9 cellular contexts compared by ENCODE assay signal in the genomic region with DNA sequence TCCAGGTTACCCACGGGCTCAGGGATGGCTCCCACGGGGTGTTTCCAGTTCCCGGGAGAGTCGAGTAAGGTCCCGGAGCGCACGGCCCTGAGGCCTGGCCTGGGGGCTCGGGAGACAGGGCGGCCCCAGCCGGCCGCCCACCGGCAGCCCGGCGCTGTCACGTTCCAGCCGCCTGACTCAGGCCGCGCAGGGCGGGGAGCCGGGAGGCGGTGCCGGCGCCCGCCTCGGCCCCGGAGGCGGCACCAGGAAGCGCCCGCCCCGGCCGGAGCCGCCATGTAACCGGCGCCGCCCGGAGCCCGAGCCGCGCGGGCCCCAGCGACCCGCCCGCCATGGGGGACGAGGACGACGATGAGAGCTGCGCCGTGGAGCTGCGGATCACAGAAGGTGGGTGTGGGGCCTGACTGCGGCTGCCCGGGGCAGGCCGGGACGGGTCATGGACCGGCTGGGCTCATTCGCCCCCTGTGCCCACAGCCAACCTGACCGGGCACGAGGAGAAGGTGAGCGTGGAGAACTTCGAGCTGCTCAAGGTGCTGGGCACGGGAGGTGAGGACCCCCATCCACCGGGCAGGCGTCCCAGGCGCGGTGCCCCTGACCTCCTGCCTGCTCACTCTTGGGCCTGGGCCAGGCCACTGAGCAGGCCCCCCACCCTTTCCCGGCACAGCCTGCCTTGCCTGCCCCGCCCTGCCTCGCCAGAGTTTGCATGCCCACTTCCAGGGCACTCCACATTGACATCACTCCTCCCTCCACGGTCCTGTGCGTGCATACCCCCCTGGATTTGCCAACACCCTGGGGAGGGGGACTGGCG. TPM values are rescaled to one million over a fixed set of nuclear protein-coding genes. Genes with fewer than 3 reads are reported as not detected.
A peak's percentile ranks its signal among the peaks of the same experiment; 100 is the strongest.
DNase-seq lines count a peak whose midpoint lies in the region; ATAC-seq, FAIRE-seq and TF ChIP-seq lines count a peak whose summit lies in the region.
"Had no signal": no experiment of that assay in that cellular context is flagged by ENCODE, and none has a peak within 500 bp of the region (broad histone marks: within the 10 kb centered on the region; RNA-seq: fewer than 3 reads in every experiment).

Gene RPS6KA4, plus strand, starts transcription at position 256 of the 805 bp plus-strand sequence. Its CDS starts 74 bp downstream, at position 330.

- TF ChIP-seq EP300 in HepG2 (IDR thresholded peaks at IDR 0.05; ENCODE audit: low read depth in 2 of 2, low read length in 2 of 2): no peak
- no peak for TF ChIP-seq EP300 in HepG2 (CRISPR knock-in tag; IDR thresholded peaks at IDR 0.05; ENCODE audit: borderline replicate concordance)

- peak within 1 kb of the TSS; percentile 68 for H3K4me3 ChIP-seq in CD4-positive, CD25-positive, alpha-beta regulatory T cell (ENCODE audit: low read depth, low read length)
- H3K4me3 ChIP-seq in ectodermal cell (ENCODE audit: insufficient read depth, low read depth, low read length) (peak within 1 kb of the TSS; percentile 73), HepG2 (replicated peaks in 1 of 3; ENCODE audit: insufficient read depth in 1 of 3, low read depth in 2 of 3, low read length in 3 of 3) (peak within 1 kb of the TSS; percentile 80 to 96 (median 94))

- no peaks in the 10 kb centered on the region for H3K27me3 Mint-ChIP-seq in CD4-positive, CD25-positive, alpha-beta regulatory T cell
- no peaks in the 10 kb centered on the region for H3K27me3 Mint-ChIP-seq in activated CD4-positive, alpha-beta T cell treated with anti-CD3 and anti-CD28 coated beads, Interleukin-2, amount 10 ng/mL, durations not matched to agents 7 days and 5 days

- peaks cover 13% of the 10 kb centered on the region for H3K36me3 Mint-ChIP-seq in CD4-positive, CD25-positive, alpha-beta regulatory T cell
- peaks cover 31% of the 10 kb centered on the region for H3K36me3 Mint-ChIP-seq in activated CD4-positive, alpha-beta T cell treated with anti-CD3 and anti-CD28 coated beads, Interleukin-2, amount 10 ng/mL, durations not matched to agents 7 days and 5 days (ENCODE audit: low read depth)

- in situ Hi-C loops in HepG2 (cut with HindIII; ENCODE audit: extremely low pct_ligation_motif_present, low pct_unique_long_range_greater_than_20kb): no loop called here

- H3K4me3 Mint-ChIP-seq in CD4-positive, CD25-positive, alpha-beta regulatory T cell: peak within 1 kb of the TSS; percentile 94 to 97 (median 96)
- H3K4me3 Mint-ChIP-seq in activated CD4-positive, alpha-beta T cell treated with anti-CD3 and anti-CD28 coated beads, Interleukin-2, amount 10 ng/mL, durations not matched to agents 7 days and 5 days: peak within 1 kb of the TSS; percentile 97

- H3K9me3 ChIP-seq in CD4-positive, CD25-positive, alpha-beta regulatory T cell (ENCODE audit: control insufficient read depth in 2 of 2, low read length in 2 of 2): no peaks in the 10 kb centered on the region
- no peaks in the 10 kb centered on the region for H3K9me3 ChIP-seq in ectodermal cell (ENCODE audit: control insufficient read depth, low read length)
- H3K9me3 ChIP-seq in HepG2 (ENCODE audit: low read length): no peaks in the 10 kb centered on the region

- ATAC-seq in CD4-positive, CD25-positive, alpha-beta regulatory T cell (ENCODE audit: low read depth in 2 of 2): peak; percentile 73 to 74
- ATAC-seq in GM19328 (IDR thresholded peaks at IDR 0.05; ENCODE audit: unreplicated experiment): peak; percentile 53
- ATAC-seq in HepG2: peak; percentile 78
- ATAC-seq in HG03196 (IDR thresholded peaks at IDR 0.05; ENCODE audit: unreplicated experiment): no peak

- H3K4me1 Mint-ChIP-seq in CD4-positive, CD25-positive, alpha-beta regulatory T cell: peaks cover 0 to 42% (median 18%) of the 10 kb centered on the region in 4 donors
- peaks cover 48% of the 10 kb centered on the region for H3K4me1 Mint-ChIP-seq in activated CD4-positive, alpha-beta T cell treated with anti-CD3 and anti-CD28 coated beads, Interleukin-2, amount 10 ng/mL, durations not matched to agents 7 days and 5 days

- H3K36me3 ChIP-seq in CD4-positive, CD25-positive, alpha-beta regulatory T cell (ENCODE audit: control insufficient read depth, insufficient read depth, low read length): peaks cover 31% of the 10 kb centered on the region
- H3K36me3 ChIP-seq in ectodermal cell (ENCODE audit: control insufficient read depth, insufficient read depth, low read length): peaks cover 4% of the 10 kb centered on the region
- peaks cover 5 to 18% of the 10 kb centered on the region in 2 experiments; a peak in 4 of 5 replicates for H3K36me3 ChIP-seq in HepG2 (replicated peaks in 1 of 2; ENCODE audit: control insufficient read depth in 1 of 2, insufficient read depth in 2 of 2, low read length in 2 of 2)

- intact Hi-C loops in HepG2 (cut with micrococcal nuclease; ENCODE audit: unreplicated experiment): loop anchor here (2.0 kb wide), 1 partner anchor 42 kb away; the partner anchor contains the start of gene TRMT112

- H3K27ac Mint-ChIP-seq in CD4-positive, CD25-positive, alpha-beta regulatory T cell: peak within 1 kb of the TSS; percentile 56 to 96 (median 91)
- H3K27ac Mint-ChIP-seq in activated CD4-positive, alpha-beta T cell treated with anti-CD3 and anti-CD28 coated beads, Interleukin-2, amount 10 ng/mL, durations not matched to agents 7 days and 5 days: peak within 1 kb of the TSS; percentile 87

- peak; percentile 14; the same call in 1 of the 2 replicates for TF ChIP-seq RAD21 in HepG2 (CRISPR knock-in tag; IDR thresholded peaks at IDR 0.05)

- POLR2A ChIA-PET in activated CD4-positive, alpha-beta T cell treated with anti-CD3 and anti-CD28 coated beads, Interleukin-2, amount 10 ng/mL, durations not matched to agents 7 days and 5 days (lab: Charles Lee): no interaction called here
- POLR2A ChIA-PET in HepG2 (lab: Yijun Ruan, JAX): interaction anchor here (1.1 to 1.3 kb wide), 3 partner anchors 13 to 88 kb away, joined by 3 read pairs; partner anchors contain the start of genes PRDX5 and TRMT112

- 1% methylated on average over 70 of the region's 70 CpGs for WGBS in ectodermal cell, 2 experiments
- WGBS in HepG2 (ENCODE audit: low lambda C conversion rate): 12% methylated on average over 16 of the region's 70 CpGs

- peak within 1 kb of the TSS; percentile 93 for H3K9ac ChIP-seq in HepG2 (ENCODE audit: insufficient read depth, low read depth, low read length)

- H3K79me2 ChIP-seq in HepG2 (ENCODE audit: insufficient read depth, low read length): no peaks in the 10 kb centered on the region

- CTCF ChIA-PET in activated CD4-positive, alpha-beta T cell treated with anti-CD3 and anti-CD28 coated beads, Interleukin-2, amount 10 ng/mL, durations not matched to agents 7 days and 5 days (lab: Charles Lee): interaction anchor here (0.7 to 3.1 kb wide), 9 partner anchors 9 to 54 kb away, joined by 3 to 17 read pairs (median 4); no protein-coding TSS in a partner anchor
- CTCF ChIA-PET in HepG2 (lab: Yijun Ruan, JAX; ENCODE audit: low intra/inter-chr PET ratio, low total read pairs): no interaction called here

- TSS peak; percentile 42 for BruUV-seq in HepG2 (replicated peaks; lab: Mats Ljungman, UMichigan)

- peak within 1 kb of the TSS; percentile 99 for H3K4me2 ChIP-seq in HepG2 (ENCODE audit: low read depth, low read length)

- no peak for FAIRE-seq in HepG2 (lab: Jason Lieb, UNC)
- FAIRE-seq: TTC549 had no signal

- H2AFZ ChIP-seq in HepG2 (ENCODE audit: low read length): peak within 1 kb of the TSS; percentile 30

- peak; percentile 32 to 66 (median 41) for DNase-seq in CD4-positive, CD25-positive, alpha-beta regulatory T cell
- DNase-seq in M059J (ENCODE audit: low read depth) (peak; percentile 68), HepG2 (ENCODE audit: low spot score) (no peak)
- peak; percentile 50 for DNase-seq in activated CD4-positive, alpha-beta T cell treated with anti-CD3 and anti-CD28 coated beads, Interleukin-2, amount 10 ng/mL, durations not matched to agents 7 days and 5 days
- DNase-seq in stimulated activated CD4-positive, alpha-beta T cell treated with anti-CD3 and anti-CD28 coated beads, Interleukin-2, amount 100 ng/mL, for 48 hours: peak; percentile 53 to 64

- H3K27ac ChIP-seq in CD4-positive, CD25-positive, alpha-beta regulatory T cell (ENCODE audit: insufficient read depth, low read length, poor library complexity, severe bottlenecking): peak within 1 kb of the TSS; percentile 66
- no peak within 1 kb of the TSS for H3K27ac ChIP-seq in ectodermal cell (ENCODE audit: insufficient read depth, low read depth, low read length, poor library complexity, severe bottlenecking)
- H3K27ac ChIP-seq in HepG2 (ENCODE audit: extremely low read length, insufficient read depth, low read length): peak within 1 kb of the TSS; percentile 59

- H3K9me3 Mint-ChIP-seq in CD4-positive, CD25-positive, alpha-beta regulatory T cell: no peaks in the 10 kb centered on the region
- no peaks in the 10 kb centered on the region for H3K9me3 Mint-ChIP-seq in activated CD4-positive, alpha-beta T cell treated with anti-CD3 and anti-CD28 coated beads, Interleukin-2, amount 10 ng/mL, durations not matched to agents 7 days and 5 days

- H3K4me1 ChIP-seq in CD4-positive, CD25-positive, alpha-beta regulatory T cell (ENCODE audit: control insufficient read depth, insufficient read depth, low read length, poor library complexity, severe bottlenecking): peaks cover 28% of the 10 kb centered on the region
- H3K4me1 ChIP-seq in ectodermal cell (ENCODE audit: control insufficient read depth, insufficient read depth, low read length) (peaks cover 25% of the 10 kb centered on the region), HepG2 (ENCODE audit: insufficient read depth, low read length) (peaks cover 48% of the 10 kb centered on the region)

- no peak for TF ChIP-seq CTCF in HepG2 (CRISPR knock-in tag; IDR thresholded peaks at IDR 0.05)

- H4K20me1 ChIP-seq in HepG2 (ENCODE audit: insufficient read depth, low read length): no peaks in the 10 kb centered on the region

- TF ChIP-seq POLR2A in HepG2 (IDR thresholded peaks at IDR 0.05; ENCODE audit: insufficient read depth in 1 of 2, low read depth in 2 of 2, low read length in 2 of 2): no peak; a peak in 1 of 4 replicates

- H3K27me3 ChIP-seq in CD4-positive, CD25-positive, alpha-beta regulatory T cell (ENCODE audit: control insufficient read depth, insufficient read depth, low read length): no peaks in the 10 kb centered on the region
- H3K27me3 ChIP-seq in ectodermal cell (ENCODE audit: control insufficient read depth, insufficient read depth, low read length, poor library complexity, severe bottlenecking): no peaks in the 10 kb centered on the region
- H3K27me3 ChIP-seq in HepG2 (ENCODE audit: control insufficient read depth in 1 of 2, insufficient read depth in 2 of 2, low read length in 2 of 2): no peaks in the 10 kb centered on the region; a peak in 1 of 5 replicates

RNA-seq across cellular contexts. Expression of gene RPS6KA4, which starts in this region (rescaled TPM):
- 32.7 TPM for total RNA-seq in CD4-positive, CD25-positive, alpha-beta regulatory T cell
- polyA plus RNA-seq in CD4-positive, CD25-positive, alpha-beta regulatory T cell: 10 to 100 TPM in 2 of 4 donors, 1 to 10 TPM in 2; 6.3 to 14.6 (median 11.1) TPM
- total RNA-seq in M059J (2014; rRNA removed; shearing (Covaris generic)): 26.9 and 41.8 TPM in 2 replicates
- 10 to 100 TPM; 31.0 to 43.0 TPM for total RNA-seq in activated CD4-positive, alpha-beta T cell treated with anti-CD3 and anti-CD28 coated beads, Interleukin-2, amount 10 ng/mL, durations not matched to agents 7 days and 5 days
- 15.6 TPM for polyA plus RNA-seq in ectodermal cell (2013, experiment 1 of 4)
- polyA plus RNA-seq in ectodermal cell (2013, experiment 2 of 4): 13.3 TPM
- 13.6 TPM for polyA plus RNA-seq in ectodermal cell (2013, experiment 3 of 4)
- 13.5 TPM for polyA plus RNA-seq in ectodermal cell (2013, experiment 4 of 4)
- total RNA-seq in HepG2 (2016; rRNA removed; fragmentation: Illumina TruSeq; extraction: Trizol): 8.9 and 14.2 TPM in 2 replicates
- 3.2 and 3.4 TPM in 2 replicates for total RNA-seq in HepG2 (2016; cell fraction: cytosol; rRNA removed; fragmentation: Illumina TruSeq; extraction: Trizol; ENCODE audit: low read depth)
- 7.2 and 13.5 TPM in 2 replicates for total RNA-seq in HepG2 (2016; cell fraction: insoluble cytoplasmic fraction; rRNA removed; fragmentation: Illumina TruSeq; extraction: Trizol)
- 9.3 and 10.1 TPM in 2 replicates for total RNA-seq in HepG2 (2016; cell fraction: membrane; rRNA removed; fragmentation: Illumina TruSeq; extraction: Trizol)
- 9.5 and 11.5 TPM in 2 replicates for total RNA-seq in HepG2 (2016; cell fraction: nucleus; rRNA removed; fragmentation: Illumina TruSeq; extraction: Trizol)
- polyA plus RNA-seq in HepG2 (2011; rRNA removed): 8.9 and 12.2 TPM in 2 replicates
- 7.1 and 9.1 TPM in 2 replicates for polyA plus RNA-seq in HepG2 (2011; cell fraction: cytosol; rRNA removed)
- polyA plus RNA-seq in HepG2 (2011; cell fraction: nucleus; rRNA removed): 37.0 and 38.2 TPM in 2 replicates
- polyA plus RNA-seq in HepG2 (2012): 5.8 and 12.8 TPM in 2 replicates
- 3.1 and 3.8 TPM in 2 replicates for polyA plus RNA-seq in HepG2 (2016; cell fraction: cytosol; fragmentation: Illumina TruSeq; extraction: Trizol; ENCODE audit: low read depth)
- 10.0 and 10.2 TPM in 2 replicates for polyA plus RNA-seq in HepG2 (2016; cell fraction: insoluble cytoplasmic fraction; fragmentation: Illumina TruSeq; extraction: Trizol; ENCODE audit: low read depth)
- polyA plus RNA-seq in HepG2 (2016; cell fraction: membrane; fragmentation: Illumina TruSeq; extraction: Trizol; ENCODE audit: low read depth): 6.7 and 8.9 TPM in 2 replicates
- 19.2 and 21.5 TPM in 2 replicates for polyA plus RNA-seq in HepG2 (2016; cell fraction: nucleus; fragmentation: Illumina TruSeq; extraction: Trizol; ENCODE audit: insufficient read depth, low read depth)
- 25.7 and 70.4 TPM in 2 replicates for polyA minus RNA-seq in HepG2 (2011; rRNA and poly(A)+ RNA removed; ENCODE audit: low replicate concordance)
- polyA minus RNA-seq in HepG2 (2011; cell fraction: cytosol; rRNA and poly(A)+ RNA removed): 8.2 and 8.6 TPM in 2 replicates
- 13.4 and 15.9 TPM in 2 replicates for polyA minus RNA-seq in HepG2 (2011; cell fraction: nucleus; rRNA and poly(A)+ RNA removed)
